ENCODE assay signal across 2 cellular contexts in genomic region chr19:16957151-16957662, GRCh38.
TF ChIP-seq lines count a peak whose summit lies in the region.

No MANE protein-coding gene starts in this region.

TF ChIP-seq in HEK293, 187 proteins besides CTCF, POLR2A, EP300 and RAD21 (continued from another document and continues in another):
- TF ChIP-seq ATF2 (tag by site-specific recombination; IDR thresholded peaks at IDR 0.05; ENCODE audit: low read depth) (no peak), ZSCAN23 (tag by site-specific recombination; IDR thresholded peaks at IDR 0.05) (no peak), PATZ1 (tag by site-specific recombination; IDR thresholded peaks at IDR 0.05) (peak; percentile 51; the same call in 1 of the 2 replicates), KLF16 (tag by site-specific recombination; IDR thresholded peaks at IDR 0.05) (no peak), ZNF214 (tag by site-specific recombination; IDR thresholded peaks at IDR 0.05; ENCODE audit: borderline replicate concordance) (no peak), FEZF1 (tag by site-specific recombination; IDR thresholded peaks at IDR 0.05) (peak; percentile 88), ZNF664 (tag by site-specific recombination; IDR thresholded peaks at IDR 0.05) (peak; percentile 68; the same call in 1 of the 2 replicates), ZNF2 (tag by site-specific recombination; IDR thresholded peaks at IDR 0.05) (no peak), ZNF280D (tag by site-specific recombination; IDR thresholded peaks at IDR 0.05) (no peak), PRDM10 (tag by site-specific recombination; IDR thresholded peaks at IDR 0.05) (peak; percentile 86), ZIC2 (tag by site-specific recombination; IDR thresholded peaks at IDR 0.05) (peak; percentile 69), ZNF311 (tag by site-specific recombination; IDR thresholded peaks at IDR 0.05; ENCODE audit: borderline replicate concordance) (no peak), ZBTB48 (tag by site-specific recombination; IDR thresholded peaks at IDR 0.05) (no peak; the same call in 1 of the 2 replicates), ZNF433 (tag by site-specific recombination; IDR thresholded peaks at IDR 0.05; ENCODE audit: low read depth) (no peak), RBAK (tag by site-specific recombination; IDR thresholded peaks at IDR 0.05) (no peak)

TF ChIP-seq in WTC11, 78 proteins besides CTCF, POLR2A, EP300 and RAD21 (continued from another document):
- TF ChIP-seq ARID4B (CRISPR knock-in tag; IDR thresholded peaks at IDR 0.05; ENCODE audit: borderline replicate concordance): no peak
- TF ChIP-seq FOXP4 (CRISPR knock-in tag; IDR thresholded peaks at IDR 0.05): no peak
- no peak for TF ChIP-seq FOXP1 (CRISPR knock-in tag; IDR thresholded peaks at IDR 0.05; ENCODE audit: borderline replicate concordance)
- no peak for TF ChIP-seq NFE2L1 (CRISPR knock-in tag; IDR thresholded peaks at IDR 0.05)
- TF ChIP-seq ZNF121 (CRISPR knock-in tag; IDR thresholded peaks at IDR 0.05): no peak
- no peak for TF ChIP-seq ZBTB43 (CRISPR knock-in tag; IDR thresholded peaks at IDR 0.05)
- no peak for TF ChIP-seq GABPB1 (CRISPR knock-in tag; IDR thresholded peaks at IDR 0.05)
